In the genomic region with DNA sequence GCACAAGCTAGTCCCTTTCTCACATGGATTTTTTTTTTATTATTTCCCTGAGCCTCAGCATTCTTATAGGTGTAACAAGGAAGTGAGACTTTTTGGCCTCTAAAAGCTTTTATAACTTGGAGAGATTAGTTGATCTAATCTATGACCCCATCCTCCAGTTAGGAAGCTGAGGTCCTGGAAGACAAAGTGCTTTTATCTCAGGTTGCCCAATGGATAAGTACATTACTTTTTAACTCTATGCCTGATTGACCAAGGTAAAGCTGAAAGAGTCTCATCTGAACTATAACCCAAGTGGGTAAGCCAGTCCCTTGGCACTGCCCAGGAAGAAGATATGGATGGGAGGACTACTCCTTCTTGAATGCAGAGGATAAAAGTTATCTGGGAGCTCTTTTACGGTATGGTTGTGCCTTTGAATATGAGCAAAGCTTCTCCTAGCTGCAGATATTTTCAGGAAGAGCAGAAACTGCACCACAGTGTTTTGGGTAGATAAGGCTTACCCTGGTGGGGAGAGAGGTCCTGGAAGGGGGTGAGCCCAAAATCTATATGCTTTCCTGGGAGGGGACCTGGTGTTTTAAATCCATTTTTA, we compare ENCODE assay signal across 14 cellular contexts.
"Had no signal": no experiment of that assay in that cellular context is flagged by ENCODE, and none has a peak within 500 bp of the region (broad histone marks: within the 10 kb centered on the region; RNA-seq: fewer than 3 reads in every experiment).

No MANE protein-coding gene starts in this region.

- H3K4me3 Mint-ChIP-seq: activated naive CD4-positive, alpha-beta T cell treated with anti-CD3 and anti-CD28 coated beads for 36 hours; nephron progenitor cell; stimulated activated naive CD8-positive, alpha-beta T cell treated with anti-CD3 and anti-CD28 coated beads, Interleukin-15, Interleukin-2, amounts not matched to agents 100 ng/mL and 50 ng/mL, for 24 hours had no signal

- H3K27me3 Mint-ChIP-seq: stimulated activated naive CD8-positive, alpha-beta T cell treated with anti-CD3 and anti-CD28 coated beads, Interleukin-15, Interleukin-2, amounts not matched to agents 100 ng/mL and 50 ng/mL, for 24 hours had no signal

- H3K9me3 Mint-ChIP-seq: activated naive CD4-positive, alpha-beta T cell treated with anti-CD3 and anti-CD28 coated beads for 36 hours; stimulated activated naive CD8-positive, alpha-beta T cell treated with anti-CD3 and anti-CD28 coated beads, Interleukin-15, Interleukin-2, amounts not matched to agents 100 ng/mL and 50 ng/mL, for 24 hours had no signal

- H3K27ac Mint-ChIP-seq: activated naive CD4-positive, alpha-beta T cell treated with anti-CD3 and anti-CD28 coated beads for 36 hours; nephron progenitor cell had no signal

- ATAC-seq: heart right ventricle, left lobe of liver, psoas muscle, sciatic nerve, upper lobe of right lung had no signal

- H3K4me1 Mint-ChIP-seq: nephron progenitor cell had no signal

- DNase-seq: activated CD4-positive, alpha-beta T cell treated with anti-CD3 and anti-CD28 coated beads for 4 hours; activated naive CD4-positive, alpha-beta T cell treated with anti-CD3 and anti-CD28 coated beads for 36 hours; foreskin melanocyte; heart right ventricle; mammary epithelial cell; nephron progenitor cell; psoas muscle; stimulated activated CD4-positive, alpha-beta T cell treated with anti-CD3 and anti-CD28 coated beads, Interleukin-12 subunit alpha, Interleukin-12 subunit beta, amount 100 ng/mL, for 4 hours; stimulated activated CD8-positive, alpha-beta memory T cell treated with anti-CD3 and anti-CD28 coated beads, Interleukin-4, amount 100 ng/mL, for 48 hours; T-helper 2 cell; upper lobe of right lung had no signal
